In the genomic region with DNA sequence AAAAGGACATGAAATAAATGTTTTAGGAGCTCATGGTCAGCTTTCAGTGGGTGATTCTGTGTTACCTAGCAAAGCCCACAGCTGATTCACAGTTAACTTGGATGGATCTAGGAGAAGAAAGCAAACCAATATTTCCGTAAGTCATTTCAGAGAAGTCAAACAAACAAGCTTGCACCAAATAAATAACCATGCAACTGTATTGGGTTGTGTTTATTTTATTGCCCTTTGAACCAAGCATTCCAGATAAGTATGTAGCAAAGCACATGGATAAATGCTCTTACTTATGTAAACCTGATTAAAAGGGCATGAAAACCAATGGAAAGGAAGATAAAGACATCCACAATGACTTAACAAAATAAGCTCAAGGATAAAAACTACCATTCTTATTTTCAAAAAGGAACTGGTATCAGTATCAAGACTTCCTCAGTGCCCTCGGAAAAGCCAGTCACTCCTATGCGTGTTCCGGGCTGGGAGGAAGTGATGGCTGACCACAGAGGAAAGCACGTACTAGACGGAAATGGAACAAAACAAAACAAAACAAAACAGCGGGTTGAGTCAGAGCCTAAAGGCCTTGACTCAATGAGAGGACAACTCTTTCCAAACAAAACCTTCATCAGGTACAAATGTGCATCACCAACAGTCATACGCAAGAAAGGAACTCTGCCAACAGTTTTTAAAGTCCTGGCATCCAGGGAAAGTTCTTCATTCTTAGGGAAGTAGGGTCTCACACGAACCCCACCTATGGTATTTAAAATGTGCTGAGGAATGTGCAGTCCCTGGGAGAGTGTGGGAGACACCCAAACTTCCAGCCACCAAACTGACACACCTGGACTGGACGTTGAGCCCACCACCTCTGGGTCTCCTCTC, we compare ENCODE assay signal across 9 cellular contexts.
DNase-seq lines count a peak whose midpoint lies in the region; ATAC-seq and TF ChIP-seq lines count a peak whose summit lies in the region.
"Had no signal": no experiment of that assay in that cellular context is flagged by ENCODE, and none has a peak within 500 bp of the region (broad histone marks: within the 10 kb centered on the region; RNA-seq: fewer than 3 reads in every experiment).

No MANE protein-coding gene starts in this region.

- dilution Hi-C loops in IMR-90 (cut with HindIII; ENCODE audit: low sequenced_read_pairs, unreplicated experiment) = no loop called here

- H3K9me3 Mint-ChIP-seq in activated CD8-positive, alpha-beta T cell treated with anti-CD3 and anti-CD28 coated beads for 36 hours = peaks cover 3% of the 10 kb centered on the region
- H3K9me3 Mint-ChIP-seq in endodermal cell (peaks cover 8% of the 10 kb centered on the region), GM23338 (peaks cover 8% of the 10 kb centered on the region; the same call in 2 of the 3 replicates)

- H3K4me3 Mint-ChIP-seq in activated CD8-positive, alpha-beta T cell treated with anti-CD3 and anti-CD28 coated beads for 36 hours = peak overlapping the region; percentile 44
- H3K4me3 Mint-ChIP-seq in endodermal cell (no peak overlapping the region), GM23338 (no peak overlapping the region)

- no TSS peak for BruUV-seq in IMR-90 (replicated peaks; lab: Mats Ljungman, UMichigan)

- peak overlapping the region; percentile 58 for H3K4ac ChIP-seq in IMR-90 (ENCODE audit: low read depth, low read length)

- peaks cover 6 to 14% of the 10 kb centered on the region in 2 experiments for H3K79me1 ChIP-seq in IMR-90 (ENCODE audit: low read depth in 1 of 2, low read length in 2 of 2)

- TF ChIP-seq RAD21 in IMR-90 (IDR thresholded peaks at IDR 0.05; ENCODE audit: low read length) = no peak

- peaks cover 34% of the 10 kb centered on the region for H3K4me1 ChIP-seq in BLaER1
- peaks cover 11% of the 10 kb centered on the region for H3K4me1 ChIP-seq in IMR-90 (ENCODE audit: control insufficient read depth, insufficient read depth, low read length)
- no peaks in the 10 kb centered on the region for H3K4me1 ChIP-seq in endodermal cell (ENCODE audit: control insufficient read depth, insufficient read depth, low read length)
- H3K4me1 ChIP-seq in psoas muscle = peaks cover 23% of the 10 kb centered on the region
- peaks cover 12% of the 10 kb centered on the region for H3K4me1 ChIP-seq in vagina
- H3K4me1 ChIP-seq in GM23338 (ENCODE audit: insufficient read depth) = peaks cover 5% of the 10 kb centered on the region; the same call in 1 of the 2 replicates

- H3K9me2 ChIP-seq in GM23338 (ENCODE audit: insufficient read depth) = peaks cover 20% of the 10 kb centered on the region

- H3F3A ChIP-seq in GM23338 (replicated peaks; ENCODE audit: low read depth) = no peaks in the 10 kb centered on the region

- no peak overlapping the region for H2BK15ac ChIP-seq in IMR-90 (ENCODE audit: low read depth, low read length)

- CTCF ChIA-PET in IMR-90 (lab: Yijun Ruan, JAX) = interaction anchor here (0.8 kb wide), 1 partner anchor 9 kb away, joined by 3 read pairs; no protein-coding TSS in a partner anchor
- CTCF ChIA-PET in activated CD8-positive, alpha-beta T cell treated with anti-CD3 and anti-CD28 coated beads for 36 hours (lab: Charles Lee) = interaction anchor here (0.7 to 2.1 kb wide), 9 partner anchors 10 to 227 kb away, joined by 3 to 19 read pairs (median 5); no protein-coding TSS in a partner anchor

- no peak overlapping the region for H2BK20ac ChIP-seq in IMR-90 (ENCODE audit: low read depth, low read length)

- H3K27me3 ChIP-seq in BLaER1 (no peaks in the 10 kb centered on the region), IMR-90 (ENCODE audit: control insufficient read depth, insufficient read depth, low read length) (no peaks in the 10 kb centered on the region), endodermal cell (ENCODE audit: control insufficient read depth, insufficient read depth, low read length, poor library complexity, severe bottlenecking) (no peaks in the 10 kb centered on the region), psoas muscle (ENCODE audit: insufficient read depth in 3 of 3, low read length in 2 of 3) (no peaks in the 10 kb centered on the region), vagina (no peaks in the 10 kb centered on the region), GM23338 (ENCODE audit: insufficient read depth) (no peaks in the 10 kb centered on the region)

- peak overlapping the region; percentile 10 for H2AK9ac ChIP-seq in IMR-90 (replicated peaks; ENCODE audit: low read depth, low read length, poor library complexity)

- TF ChIP-seq CTCF in IMR-90 (conservative IDR thresholded peaks at IDR 0.05; ENCODE audit: low read depth, low read length) = no peak
- no peak for TF ChIP-seq CTCF in activated CD8-positive, alpha-beta T cell treated with anti-CD3 and anti-CD28 coated beads for 36 hours (IDR thresholded peaks at IDR 0.05)
- no peak for TF ChIP-seq CTCF in endodermal cell (conservative IDR thresholded peaks at IDR 0.05)
- no peak for TF ChIP-seq CTCF in psoas muscle (IDR thresholded peaks at IDR 0.05)
- no peak for TF ChIP-seq CTCF in vagina (IDR thresholded peaks at IDR 0.05)
- no peak for TF ChIP-seq CTCF in GM23338 (conservative IDR thresholded peaks at IDR 0.05; ENCODE audit: low read depth in 2 of 2)

- peak overlapping the region; percentile 83 for H3K27ac ChIP-seq in BLaER1
- peak overlapping the region; percentile 59 for H3K27ac ChIP-seq in IMR-90 (ENCODE audit: insufficient read depth, low read length)
- H3K27ac ChIP-seq in endodermal cell (ENCODE audit: low read depth, low read length) = no peak overlapping the region
- H3K27ac ChIP-seq in psoas muscle = peak overlapping the region; percentile 64
- peak overlapping the region; percentile 17 for H3K27ac ChIP-seq in vagina
- H3K27ac ChIP-seq in GM23338 (ENCODE audit: low read depth) = no peak overlapping the region
- H3K27ac ChIP-seq: C4-2B had no signal

- no CpG with 5 or more reads among the region's 10 CpGs for WGBS in IMR-90 (ENCODE audit: extremely low coverage in 2 of 2, insufficient read length in 1 of 2), 2 experiments
- 96 to 98% methylated on average over 7 to 9 of the region's 10 CpGs for WGBS in endodermal cell (ENCODE audit: insufficient coverage in 1 of 2, insufficient read length in 1 of 2), 2 experiments
- WGBS in psoas muscle, 3 donors = 57 to 73% (median 59%) methylated on average over 10 of the region's 10 CpGs

- intact Hi-C loops in IMR-90 (cut with micrococcal nuclease) = no loop called here
- intact Hi-C loops in activated CD8-positive, alpha-beta T cell treated with anti-CD3 and anti-CD28 coated beads for 36 hours (cut with micrococcal nuclease) = loop anchor here (10.0 kb wide), 1 partner anchor 115 kb away; no protein-coding TSS in a partner anchor
- intact Hi-C loops in psoas muscle (cut with DNase I) = no loop called here
- intact Hi-C loops in vagina (cut with DNase I) = no loop called here

- H3K27me3 Mint-ChIP-seq in activated CD8-positive, alpha-beta T cell treated with anti-CD3 and anti-CD28 coated beads for 36 hours = no peaks in the 10 kb centered on the region
- H3K27me3 Mint-ChIP-seq in endodermal cell (ENCODE audit: insufficient read depth) (no peaks in the 10 kb centered on the region), GM23338 (ENCODE audit: insufficient read depth, low read depth, poor library complexity) (peaks cover 15% of the 10 kb centered on the region)

- no peaks in the 10 kb centered on the region for H3K36me3 ChIP-seq in BLaER1
- no peaks in the 10 kb centered on the region for H3K36me3 ChIP-seq in IMR-90 (ENCODE audit: control insufficient read depth, insufficient read depth, low read length)
- peaks cover 8% of the 10 kb centered on the region for H3K36me3 ChIP-seq in endodermal cell (ENCODE audit: control insufficient read depth, insufficient read depth, low read length)
- no peaks in the 10 kb centered on the region for H3K36me3 ChIP-seq in psoas muscle (ENCODE audit: insufficient read depth in 1 of 2, low read depth in 1 of 2)
- H3K36me3 ChIP-seq in vagina = no peaks in the 10 kb centered on the region
- H3K36me3 ChIP-seq in GM23338 (ENCODE audit: insufficient read depth) = no peaks in the 10 kb centered on the region

- peak overlapping the region; percentile 33; the same call in 1 of the 2 replicates for H4K91ac ChIP-seq in IMR-90 (ENCODE audit: insufficient read depth, low read depth, low read length)

- H3K9ac ChIP-seq in BLaER1 (no peak overlapping the region; the same call in 1 of the 2 replicates), IMR-90 (ENCODE audit: low read depth, low read length) (no peak overlapping the region), endodermal cell (ENCODE audit: extremely low read depth, low read length, poor library complexity, severe bottlenecking) (no peak overlapping the region)

- H3K56ac ChIP-seq in IMR-90 (ENCODE audit: extremely low read depth, insufficient read depth, low read length) = no peak overlapping the region; the same call in 1 of the 2 replicates

- ATAC-seq in IMR-90 (ENCODE audit: low read depth) (peak; percentile 82), psoas muscle (peak in 3 of 4 donors; percentile 59 to 69 (median 64)), GM23338 (no peak), HG02884 (IDR thresholded peaks at IDR 0.05; ENCODE audit: unreplicated experiment) (no peak)
- peak; percentile 93 for ATAC-seq in activated CD8-positive, alpha-beta T cell treated with anti-CD3 and anti-CD28 coated beads for 36 hours

- DNase-seq in IMR-90 = peak; percentile 88
- peak; percentile 85 for DNase-seq in activated CD8-positive, alpha-beta T cell treated with anti-CD3 and anti-CD28 coated beads for 36 hours
- no peak for DNase-seq in endodermal cell
- DNase-seq in psoas muscle = no peak
- no peak for DNase-seq in vagina (ENCODE audit: extremely low spot score in 2 of 2)
- no peak for DNase-seq in GM23338 (ENCODE audit: low spot score)

- peaks cover 3% of the 10 kb centered on the region for H3K36me3 Mint-ChIP-seq in activated CD8-positive, alpha-beta T cell treated with anti-CD3 and anti-CD28 coated beads for 36 hours (ENCODE audit: low read depth)
- H3K36me3 Mint-ChIP-seq in endodermal cell (ENCODE audit: low read depth) (peaks cover 17% of the 10 kb centered on the region), GM23338 (ENCODE audit: low read depth) (peaks cover 9% of the 10 kb centered on the region)

- TF ChIP-seq POLR2A in IMR-90 (IDR thresholded peaks at IDR 0.05; ENCODE audit: low read depth, low read length) (no peak), vagina (IDR thresholded peaks at IDR 0.05) (no peak)

- H2BK120ac ChIP-seq in IMR-90 (ENCODE audit: low read depth, low read length) = peak overlapping the region; percentile 17; the same call in 1 of the 2 replicates

- no peaks in the 10 kb centered on the region for H4K20me1 ChIP-seq in BLaER1
- H4K20me1 ChIP-seq in IMR-90 (ENCODE audit: insufficient read depth, low read length) = no peaks in the 10 kb centered on the region
- no peaks in the 10 kb centered on the region; the same call in 1 of the 2 replicates for H4K20me1 ChIP-seq in GM23338 (replicated peaks; ENCODE audit: insufficient read depth)

- in situ Hi-C loops in IMR-90 (cut with MboI; ENCODE audit: low sequenced_read_pairs) = no loop called here

- no peak overlapping the region for H3K23ac ChIP-seq in IMR-90 (ENCODE audit: low read depth, low read length)

- 0 out of 2 replicates have a peak, but pooled peaks cover 4% of the 10 kb centered on the region for H3K79me2 ChIP-seq in GM23338 (replicated peaks; ENCODE audit: insufficient read depth)

- H3K9me3 ChIP-seq in BLaER1 (no peaks in the 10 kb centered on the region; the same call in none of the 2 replicates), IMR-90 (ENCODE audit: control insufficient read depth, insufficient read depth, low read length) (no peaks in the 10 kb centered on the region), endodermal cell (ENCODE audit: control insufficient read depth, low read length) (peaks cover 10% of the 10 kb centered on the region), psoas muscle (peaks cover 7% of the 10 kb centered on the region), vagina (peaks cover 4% of the 10 kb centered on the region)

- peak overlapping the region; percentile 52 for H2BK5ac ChIP-seq in IMR-90 (ENCODE audit: low read depth, low read length, poor library complexity, severe bottlenecking)

- peaks cover 63% of the 10 kb centered on the region for H3K4me1 Mint-ChIP-seq in activated CD8-positive, alpha-beta T cell treated with anti-CD3 and anti-CD28 coated beads for 36 hours (ENCODE audit: low read depth)
- peaks cover 19% of the 10 kb centered on the region for H3K4me1 Mint-ChIP-seq in endodermal cell
- H3K4me1 Mint-ChIP-seq in GM23338 = peaks cover 19% of the 10 kb centered on the region

- H2AK5ac ChIP-seq in IMR-90 (ENCODE audit: low read depth, low read length) = peak overlapping the region; percentile 82; the same call in 1 of the 2 replicates

- H3K14ac ChIP-seq in IMR-90 (replicated peaks; ENCODE audit: low read depth, low read length) = peak overlapping the region; percentile 71

- H4K8ac ChIP-seq in IMR-90 (ENCODE audit: low read depth in 2 of 2, low read length in 2 of 2) = peak overlapping the region in 1 of 2 experiments; percentile 44; a peak in 2 of 4 replicates

- peak overlapping the region; percentile 15 for H3K18ac ChIP-seq in IMR-90 (ENCODE audit: low read depth, low read length)

- H2AFZ ChIP-seq in IMR-90 (replicated peaks; ENCODE audit: low read length, poor library complexity) (peak overlapping the region; percentile 53), GM23338 (no peak overlapping the region)

- H4K5ac ChIP-seq in IMR-90 (ENCODE audit: low read depth, low read length) = peak overlapping the region; percentile 50

- H3K4me3 ChIP-seq in BLaER1 (peak overlapping the region; percentile 27; the same call in 1 of the 2 replicates), IMR-90 (ENCODE audit: insufficient read depth, low read depth, low read length) (no peak overlapping the region), endodermal cell (ENCODE audit: low read length) (no peak overlapping the region), psoas muscle (no peak overlapping the region), vagina (no peak overlapping the region), GM23338 (no peak overlapping the region)

- H3K27ac Mint-ChIP-seq in activated CD8-positive, alpha-beta T cell treated with anti-CD3 and anti-CD28 coated beads for 36 hours = peak overlapping the region; percentile 93
- peak overlapping the region; percentile 26 for H3K27ac Mint-ChIP-seq in endodermal cell
- no peak overlapping the region for H3K27ac Mint-ChIP-seq in GM23338

- H3K4me2 ChIP-seq in BLaER1 = peak overlapping the region; percentile 58
- H3K4me2 ChIP-seq in IMR-90 (ENCODE audit: low read depth, low read length) = peak overlapping the region; percentile 24
- H3K4me2 ChIP-seq in GM23338 = no peak overlapping the region

- POLR2A ChIA-PET in IMR-90 (lab: Charles Lee; ENCODE audit: unreplicated experiment) = no interaction called here
- POLR2A ChIA-PET in activated CD8-positive, alpha-beta T cell treated with anti-CD3 and anti-CD28 coated beads for 36 hours (lab: Charles Lee) = interaction anchor here (0.5 to 1.0 kb wide), 3 partner anchors 62 to 226 kb away, joined by 3 read pairs; no protein-coding TSS in a partner anchor

- peaks cover 16% of the 10 kb centered on the region for H3K9me1 ChIP-seq in IMR-90 (ENCODE audit: insufficient read depth, low read length)

Comparison
In these comparisons a context has a peak if more than half of its experiments do, and no peak if none do; other contexts are left out.
1. H3K27ac ChIP-seq: peak in BLaER1 (single experiment), IMR-90 (single experiment), psoas muscle (single experiment) and vagina (single experiment); none in endodermal cell (single experiment) and GM23338 (single experiment).
2. ATAC-seq: peak in IMR-90 (single experiment), activated CD8-positive, alpha-beta T cell treated with anti-CD3 and anti-CD28 coated beads for 36 hours (single experiment) and psoas muscle (3 of 4); none in GM23338 (single experiment) and HG02884 (single experiment).
3. DNase-seq: peak in IMR-90 (single experiment) and activated CD8-positive, alpha-beta T cell treated with anti-CD3 and anti-CD28 coated beads for 36 hours (single experiment); none in endodermal cell (single experiment), psoas muscle (0 of 2), vagina (0 of 2) and GM23338 (single experiment).